Comparison of ENCODE assay signal across 8 cellular contexts in genomic region chr1:226308723-226309397, GRCh38. TPM values are rescaled to one million over a fixed set of nuclear protein-coding genes. Genes with fewer than 3 reads are reported as not detected.
DNase-seq lines count a peak whose midpoint lies in the region; ATAC-seq and TF ChIP-seq lines count a peak whose summit lies in the region.

A gene with protein sequence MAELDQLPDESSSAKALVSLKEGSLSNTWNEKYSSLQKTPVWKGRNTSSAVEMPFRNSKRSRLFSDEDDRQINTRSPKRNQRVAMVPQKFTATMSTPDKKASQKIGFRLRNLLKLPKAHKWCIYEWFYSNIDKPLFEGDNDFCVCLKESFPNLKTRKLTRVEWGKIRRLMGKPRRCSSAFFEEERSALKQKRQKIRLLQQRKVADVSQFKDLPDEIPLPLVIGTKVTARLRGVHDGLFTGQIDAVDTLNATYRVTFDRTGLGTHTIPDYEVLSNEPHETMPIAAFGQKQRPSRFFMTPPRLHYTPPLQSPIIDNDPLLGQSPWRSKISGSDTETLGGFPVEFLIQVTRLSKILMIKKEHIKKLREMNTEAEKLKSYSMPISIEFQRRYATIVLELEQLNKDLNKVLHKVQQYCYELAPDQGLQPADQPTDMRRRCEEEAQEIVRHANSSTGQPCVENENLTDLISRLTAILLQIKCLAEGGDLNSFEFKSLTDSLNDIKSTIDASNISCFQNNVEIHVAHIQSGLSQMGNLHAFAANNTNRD (minus strand): TSS chr1:226309164. CDS start chr1:226309139, 25 bp downstream.

- peak; percentile 24; the same call in 1 of the 2 replicates for TF ChIP-seq CTCF in OCI-LY7 (conservative IDR thresholded peaks at IDR 0.05; ENCODE audit: low read length)
- TF ChIP-seq CTCF in epithelial cell of proximal tubule (conservative IDR thresholded peaks at IDR 0.05; ENCODE audit: low read depth, low read length): no peak

- intact Hi-C loops in OCI-LY7 (cut with micrococcal nuclease; ENCODE audit: unreplicated experiment): loop anchor here (1.0 to 2.0 kb wide), 5 partner anchors 40 to 186 kb away; no protein-coding TSS in a partner anchor

- peaks cover 7% of the 10 kb centered on the region; the same call in 1 of the 2 replicates for H4K20me1 ChIP-seq in OCI-LY7 (ENCODE audit: insufficient read depth, low read length)

- CTCF ChIA-PET in OCI-LY7 (lab: Charles Lee; ENCODE audit: unreplicated experiment): interaction anchor here (1.2 to 3.1 kb wide), 2 partner anchors 24 to 45 kb away, joined by 3 to 11 read pairs; no protein-coding TSS in a partner anchor

- H3K4me3 ChIP-seq in OCI-LY7 (ENCODE audit: low read depth, low read length, poor library complexity, severe bottlenecking) (peak within 1 kb of the TSS; percentile 97), epithelial cell of proximal tubule (ENCODE audit: low read depth, low read length) (peak within 1 kb of the TSS; percentile 98)

- H2AFZ ChIP-seq in OCI-LY7 (ENCODE audit: low read length): peak within 1 kb of the TSS; percentile 87

- H3K4me2 ChIP-seq in OCI-LY7 (ENCODE audit: low read length): peak within 1 kb of the TSS; percentile 94

- H3K9me2 ChIP-seq in OCI-LY7 (ENCODE audit: insufficient read depth, low read length): no peaks in the 10 kb centered on the region

- H3K9me3 ChIP-seq in OCI-LY7 (ENCODE audit: low read length): 0 out of 2 replicates have a peak, but pooled peaks cover 3% of the 10 kb centered on the region

- H3K27ac ChIP-seq in OCI-LY7 (ENCODE audit: low read depth, low read length, poor library complexity, severe bottlenecking): peak within 1 kb of the TSS; percentile 76

- peaks cover 50% of the 10 kb centered on the region for H3K79me2 ChIP-seq in OCI-LY7 (ENCODE audit: insufficient read depth, low read depth, low read length)

- H3K36me3 ChIP-seq in OCI-LY7 (ENCODE audit: insufficient read depth, low read length): peaks cover 18% of the 10 kb centered on the region; the same call in 1 of the 2 replicates

- peak; percentile 83 for ATAC-seq in GM21515 (IDR thresholded peaks at IDR 0.05; ENCODE audit: unreplicated experiment)

- POLR2A ChIA-PET in OCI-LY7 (lab: Charles Lee): interaction anchor here (0.5 to 2.5 kb wide), 24 partner anchors 9 to 183 kb away, joined by 3 to 26 read pairs (median 4); partner anchors contain the start of gene PARP1

- peak; percentile 98 for DNase-seq in DMS 273 (lab: John Stamatoyannopoulos, UW; ENCODE audit: unreplicated experiment)
- DNase-seq in HuH-7 (ENCODE audit: low spot score): peak; percentile 90
- peak; percentile 95 for DNase-seq in OCI-LY7 (ENCODE audit: low spot score)
- peak; percentile 93 for DNase-seq in activated T-cell treated with anti-CD3 and anti-CD28 coated beads for 1 hour (ENCODE audit: low read depth)
- peak; percentile 18 for DNase-seq in epithelial cell of proximal tubule (ENCODE audit: low read depth)
- DNase-seq in mucosa of gallbladder (ENCODE audit: low spot score): peak; percentile 91
- peak; percentile 78 to 84 for DNase-seq in stimulated activated CD8-positive, alpha-beta memory T cell treated with anti-CD3 and anti-CD28 coated beads, Interleukin-4, amount 100 ng/mL, for 1 hour (ENCODE audit: low read depth in 2 of 2, low spot score in 1 of 2)

- peaks cover 53% of the 10 kb centered on the region for H3K4me1 ChIP-seq in OCI-LY7 (ENCODE audit: insufficient read depth, low read length, poor library complexity, severe bottlenecking)

- BruUV-seq in OCI-LY7 (replicated peaks; lab: Mats Ljungman, UMichigan): no TSS peak

RNA-seq across cellular contexts. Expression of the gene that starts here (rescaled TPM):
- total RNA-seq in OCI-LY7 (2014; rRNA removed; shearing (Covaris generic)): 17.2 and 19.7 TPM in 2 replicates
- total RNA-seq in OCI-LY7 (2022): 20.1 and 22.4 TPM in 2 replicates
- 5.5 and 13.8 TPM in 2 replicates for total RNA-seq in epithelial cell of proximal tubule
- total RNA-seq in mucosa of gallbladder: 1.8 TPM

Comparison
In these comparisons a context has a peak if more than half of its experiments do, and no peak if none do; other contexts are left out.
1. Peak in every context shown above with its lines: DNase-seq, ATAC-seq, H3K4me3 ChIP-seq and H3K27ac ChIP-seq.
2. DNase-seq: peak in every context shown above with its lines; median percentile 98 in DMS 273; 95 in OCI-LY7; 93 in activated T-cell treated with anti-CD3 and anti-CD28 coated beads for 1 hour; 91 in mucosa of gallbladder; 90 in HuH-7; 81 in stimulated activated CD8-positive, alpha-beta memory T cell treated with anti-CD3 and anti-CD28 coated beads, Interleukin-4, amount 100 ng/mL, for 1 hour; 18 in epithelial cell of proximal tubule.